ENCODE assay signal across 1 cellular context in genomic region chr1:233738396-233738795, GRCh38.
TF ChIP-seq lines count a peak whose summit lies in the region.

No MANE protein-coding gene starts in this region.

TF ChIP-seq in GM23338, 12 proteins besides CTCF, POLR2A, EP300 and RAD21 (continued from another document):
- TF ChIP-seq ZNF462 (CRISPR knock-in tag; IDR thresholded peaks at IDR 0.05), result no peak
- no peak for TF ChIP-seq NANOG (IDR thresholded peaks at IDR 0.05; ENCODE audit: borderline replicate concordance)
- TF ChIP-seq REST (IDR thresholded peaks at IDR 0.05; ENCODE audit: unreplicated experiment), result no peak
